ENCODE assay signal across 11 cellular contexts in the genomic region with DNA sequence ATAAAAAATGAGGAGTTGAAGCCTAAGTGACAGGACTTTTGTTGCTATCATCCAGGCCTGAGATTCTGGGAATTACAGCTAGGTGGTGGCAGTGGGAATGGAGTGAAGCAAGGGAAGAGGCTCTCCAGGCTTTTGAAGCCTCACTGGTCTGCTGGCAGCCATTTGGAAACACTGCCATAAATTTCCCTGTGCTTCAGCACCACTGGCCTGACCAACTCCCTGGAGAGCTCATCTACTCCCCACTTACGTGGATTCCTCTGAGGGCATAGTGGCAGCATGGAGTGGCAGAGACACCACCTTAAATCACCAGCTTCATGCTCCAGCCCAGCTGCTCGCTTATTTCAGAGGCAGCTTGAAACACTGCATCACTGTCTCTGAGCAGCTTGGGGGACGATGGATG.
DNase-seq lines count a peak whose midpoint lies in the region; ATAC-seq and TF ChIP-seq lines count a peak whose summit lies in the region.
"Had no signal": no experiment of that assay in that cellular context is flagged by ENCODE, and none has a peak within 500 bp of the region (broad histone marks: within the 10 kb centered on the region; RNA-seq: fewer than 3 reads in every experiment).

No MANE protein-coding gene starts in this region.

- H3K9me3 ChIP-seq in right atrium auricular region (no peaks in the 10 kb centered on the region), RWPE2 (ENCODE audit: severe bottlenecking) (no peaks in the 10 kb centered on the region), esophagus muscularis mucosa (no peaks in the 10 kb centered on the region)

- H3K27me3 Mint-ChIP-seq in activated T-helper 1 cell treated with anti-CD3 and anti-CD28 coated beads, Interleukin-12 subunit alpha, Interleukin-12 subunit beta, Interleukin-2, Interleukin-4 antibody, amounts not matched to agents 30 ng/mL and 10 ng/mL and 1 ng/mL, durations not matched to agents 14 hours and 24 hours and 36 hours (ENCODE audit: insufficient read depth), result no peaks in the 10 kb centered on the region

- H3K4me3 Mint-ChIP-seq in activated T-helper 1 cell treated with anti-CD3 and anti-CD28 coated beads, Interleukin-12 subunit alpha, Interleukin-12 subunit beta, Interleukin-2, Interleukin-4 antibody, amounts not matched to agents 30 ng/mL and 10 ng/mL and 1 ng/mL, durations not matched to agents 14 hours and 24 hours and 36 hours, result no peak overlapping the region
- H3K4me3 Mint-ChIP-seq: naive B cell had no signal

- ATAC-seq in left cardiac atrium (peak; percentile 17 to 34), RWPE2 (ENCODE audit: low read depth) (peak; percentile 36; the same call in 1 of the 3 replicates), GM21717 (IDR thresholded peaks at IDR 0.05; ENCODE audit: unreplicated experiment) (no peak)

- no peaks in the 10 kb centered on the region for H3K36me3 Mint-ChIP-seq in activated T-helper 1 cell treated with anti-CD3 and anti-CD28 coated beads, Interleukin-12 subunit alpha, Interleukin-12 subunit beta, Interleukin-2, Interleukin-4 antibody, amounts not matched to agents 30 ng/mL and 10 ng/mL and 1 ng/mL, durations not matched to agents 14 hours and 24 hours and 36 hours (ENCODE audit: low read depth)
- H3K36me3 Mint-ChIP-seq: naive B cell had no signal

- intact Hi-C loops in left cardiac atrium (cut with DNase I), result no loop called here
- intact Hi-C loops in activated T-helper 1 cell treated with anti-CD3 and anti-CD28 coated beads, Interleukin-12 subunit alpha, Interleukin-12 subunit beta, Interleukin-2, Interleukin-4 antibody, amounts not matched to agents 30 ng/mL and 10 ng/mL and 1 ng/mL, durations not matched to agents 14 hours and 24 hours and 36 hours (cut with micrococcal nuclease), result no loop called here
- intact Hi-C loops in esophagus muscularis mucosa (cut with DNase I), result no loop called here

- no peaks in the 10 kb centered on the region for H3K4me1 Mint-ChIP-seq in activated T-helper 1 cell treated with anti-CD3 and anti-CD28 coated beads, Interleukin-12 subunit alpha, Interleukin-12 subunit beta, Interleukin-2, Interleukin-4 antibody, amounts not matched to agents 30 ng/mL and 10 ng/mL and 1 ng/mL, durations not matched to agents 14 hours and 24 hours and 36 hours (ENCODE audit: low read depth)
- H3K4me1 Mint-ChIP-seq: naive B cell had no signal

- no peak overlapping the region for H3K27ac Mint-ChIP-seq in activated T-helper 1 cell treated with anti-CD3 and anti-CD28 coated beads, Interleukin-12 subunit alpha, Interleukin-12 subunit beta, Interleukin-2, Interleukin-4 antibody, amounts not matched to agents 30 ng/mL and 10 ng/mL and 1 ng/mL, durations not matched to agents 14 hours and 24 hours and 36 hours
- H3K27ac Mint-ChIP-seq: naive B cell had no signal

- 29% methylated on average over 3 of the region's 3 CpGs for whole genome bisulfite sequencing in esophagus muscularis mucosa

- H3K9me3 Mint-ChIP-seq in activated T-helper 1 cell treated with anti-CD3 and anti-CD28 coated beads, Interleukin-12 subunit alpha, Interleukin-12 subunit beta, Interleukin-2, Interleukin-4 antibody, amounts not matched to agents 30 ng/mL and 10 ng/mL and 1 ng/mL, durations not matched to agents 14 hours and 24 hours and 36 hours, result no peaks in the 10 kb centered on the region

- H3K4me1 ChIP-seq in right atrium auricular region (no peaks in the 10 kb centered on the region), RWPE2 (ENCODE audit: insufficient read depth, poor library complexity, severe bottlenecking) (no peaks in the 10 kb centered on the region), esophagus muscularis mucosa (no peaks in the 10 kb centered on the region)

- H3K27ac ChIP-seq in right atrium auricular region, result no peak overlapping the region
- H3K27ac ChIP-seq in RWPE2 (ENCODE audit: poor library complexity, severe bottlenecking), result no peak overlapping the region
- no peak overlapping the region for H3K27ac ChIP-seq in esophagus muscularis mucosa (replicated peaks in 1 of 4)

- no peak overlapping the region for H3K4me3 ChIP-seq in right atrium auricular region
- no peak overlapping the region for H3K4me3 ChIP-seq in RWPE2 (ENCODE audit: severe bottlenecking)
- no peak overlapping the region for H3K4me3 ChIP-seq in esophagus muscularis mucosa

- TF ChIP-seq CTCF in right atrium auricular region (IDR thresholded peaks at IDR 0.05) (peak in 1 of 2 donors; percentile 52), RWPE2 (IDR thresholded peaks at IDR 0.05; ENCODE audit: poor library complexity, severe bottlenecking) (peak; percentile 22), esophagus muscularis mucosa (IDR thresholded peaks at IDR 0.05) (no peak)

- H3K36me3 ChIP-seq in right atrium auricular region (no peaks in the 10 kb centered on the region), RWPE2 (ENCODE audit: low read depth) (no peaks in the 10 kb centered on the region), esophagus muscularis mucosa (no peaks in the 10 kb centered on the region)

- H3K27me3 ChIP-seq in right atrium auricular region (no peaks in the 10 kb centered on the region), RWPE2 (ENCODE audit: insufficient read depth, poor library complexity, severe bottlenecking) (no peaks in the 10 kb centered on the region), esophagus muscularis mucosa (no peaks in the 10 kb centered on the region)

- TF ChIP-seq POLR2A in esophagus muscularis mucosa (IDR thresholded peaks at IDR 0.05; ENCODE audit: low read depth), result no peak

- DNase-seq in left cardiac atrium (no peak), right atrium auricular region (ENCODE audit: low spot score) (no peak), RWPE2 (ENCODE audit: low spot score) (no peak), kidney tubule cell (ENCODE audit: low spot score) (peak; percentile 38), esophagus muscularis mucosa (ENCODE audit: extremely low spot score) (no peak)
- DNase-seq in activated T-helper 1 cell treated with anti-CD3 and anti-CD28 coated beads, Interleukin-12 subunit alpha, Interleukin-12 subunit beta, Interleukin-2, Interleukin-4 antibody, amounts not matched to agents 30 ng/mL and 10 ng/mL and 1 ng/mL, durations not matched to agents 14 hours and 24 hours and 36 hours (ENCODE audit: low spot score), result no peak
- DNase-seq in activated CD4-positive, alpha-beta T cell treated with anti-CD3 and anti-CD28 coated beads, Interleukin-2, amount 50 U/mL, for 48 hours, result no peak
- DNase-seq: activated CD4-positive, alpha-beta T cell treated with anti-CD3 and anti-CD28 coated beads, Interleukin-2, amount 50 U/mL, for 1 hour; Kasumi-1; naive B cell had no signal

- TF ChIP-seq EP300 in esophagus muscularis mucosa (IDR thresholded peaks at IDR 0.05), result no peak
